ENCODE assay signal across 1 cellular context in the genomic region with DNA sequence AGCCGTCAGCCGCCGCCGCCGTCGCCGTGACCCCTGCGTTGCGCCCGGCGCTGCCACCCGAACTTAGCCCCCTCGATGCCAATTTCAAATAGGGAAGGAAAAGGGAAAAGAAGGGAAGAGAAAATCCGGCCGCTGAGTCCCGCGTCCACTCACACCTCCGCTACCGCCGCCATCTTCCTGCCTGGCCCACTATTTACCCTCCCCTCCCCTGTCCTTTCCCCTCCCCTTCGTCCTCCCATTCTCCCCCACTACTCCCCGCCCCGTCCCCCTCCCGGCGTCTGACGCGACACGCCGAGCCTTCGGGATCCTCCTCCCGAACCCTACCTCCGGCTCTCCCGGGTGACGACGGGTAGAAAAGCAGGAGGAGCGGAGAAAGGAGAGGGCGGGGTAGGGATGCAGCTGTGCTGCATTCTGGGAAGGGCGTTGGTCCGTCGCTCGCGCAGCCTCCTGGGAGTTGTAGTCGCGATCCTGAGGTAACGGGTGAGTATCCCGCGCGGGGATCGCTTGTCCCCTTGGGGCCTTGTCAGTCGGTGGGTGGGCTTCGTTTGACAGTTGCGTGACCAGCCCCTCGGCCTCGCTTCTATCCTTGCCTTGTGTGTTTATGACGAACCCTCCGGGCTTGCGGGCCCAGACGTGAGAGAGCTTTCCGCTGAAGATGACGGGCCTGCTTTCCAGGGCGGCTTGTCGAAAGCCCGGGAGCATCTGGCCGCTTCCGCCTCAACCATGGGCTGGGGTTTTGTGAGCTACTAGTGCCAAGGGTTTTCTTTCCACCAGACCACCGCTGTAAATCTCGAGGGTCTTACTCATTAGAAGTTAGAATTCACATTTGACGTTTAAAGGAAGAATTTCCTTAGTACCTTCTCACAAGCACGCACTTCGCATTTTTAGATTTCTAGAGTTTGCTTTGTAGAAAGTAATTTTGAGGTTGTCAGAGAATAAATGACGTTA.
A peak's percentile ranks its signal among the peaks of the same experiment; 100 is the strongest.
TF ChIP-seq lines count a peak whose summit lies in the region.

Gene CERT1 (minus strand): TSS at position 195 of the 948 bp plus-strand sequence. CDS start 422 bp downstream, outside the sequence.
Gene POLK (plus strand): TSS at position 457 of the 948 bp plus-strand sequence.

TF ChIP-seq in K562, 482 proteins besides CTCF, POLR2A, EP300 and RAD21 (continued from another document and continues in another):
- peak; percentile 63; the same call in 1 of the 2 replicates for TF ChIP-seq ZBTB9 (CRISPR knock-in tag; IDR thresholded peaks at IDR 0.05)
- TF ChIP-seq ZNF134 (CRISPR knock-in tag; conservative IDR thresholded peaks at IDR 0.05): 0 out of 2 replicates have a peak, but pooled peaks have one; percentile 7
- TF ChIP-seq, protein P1, sequence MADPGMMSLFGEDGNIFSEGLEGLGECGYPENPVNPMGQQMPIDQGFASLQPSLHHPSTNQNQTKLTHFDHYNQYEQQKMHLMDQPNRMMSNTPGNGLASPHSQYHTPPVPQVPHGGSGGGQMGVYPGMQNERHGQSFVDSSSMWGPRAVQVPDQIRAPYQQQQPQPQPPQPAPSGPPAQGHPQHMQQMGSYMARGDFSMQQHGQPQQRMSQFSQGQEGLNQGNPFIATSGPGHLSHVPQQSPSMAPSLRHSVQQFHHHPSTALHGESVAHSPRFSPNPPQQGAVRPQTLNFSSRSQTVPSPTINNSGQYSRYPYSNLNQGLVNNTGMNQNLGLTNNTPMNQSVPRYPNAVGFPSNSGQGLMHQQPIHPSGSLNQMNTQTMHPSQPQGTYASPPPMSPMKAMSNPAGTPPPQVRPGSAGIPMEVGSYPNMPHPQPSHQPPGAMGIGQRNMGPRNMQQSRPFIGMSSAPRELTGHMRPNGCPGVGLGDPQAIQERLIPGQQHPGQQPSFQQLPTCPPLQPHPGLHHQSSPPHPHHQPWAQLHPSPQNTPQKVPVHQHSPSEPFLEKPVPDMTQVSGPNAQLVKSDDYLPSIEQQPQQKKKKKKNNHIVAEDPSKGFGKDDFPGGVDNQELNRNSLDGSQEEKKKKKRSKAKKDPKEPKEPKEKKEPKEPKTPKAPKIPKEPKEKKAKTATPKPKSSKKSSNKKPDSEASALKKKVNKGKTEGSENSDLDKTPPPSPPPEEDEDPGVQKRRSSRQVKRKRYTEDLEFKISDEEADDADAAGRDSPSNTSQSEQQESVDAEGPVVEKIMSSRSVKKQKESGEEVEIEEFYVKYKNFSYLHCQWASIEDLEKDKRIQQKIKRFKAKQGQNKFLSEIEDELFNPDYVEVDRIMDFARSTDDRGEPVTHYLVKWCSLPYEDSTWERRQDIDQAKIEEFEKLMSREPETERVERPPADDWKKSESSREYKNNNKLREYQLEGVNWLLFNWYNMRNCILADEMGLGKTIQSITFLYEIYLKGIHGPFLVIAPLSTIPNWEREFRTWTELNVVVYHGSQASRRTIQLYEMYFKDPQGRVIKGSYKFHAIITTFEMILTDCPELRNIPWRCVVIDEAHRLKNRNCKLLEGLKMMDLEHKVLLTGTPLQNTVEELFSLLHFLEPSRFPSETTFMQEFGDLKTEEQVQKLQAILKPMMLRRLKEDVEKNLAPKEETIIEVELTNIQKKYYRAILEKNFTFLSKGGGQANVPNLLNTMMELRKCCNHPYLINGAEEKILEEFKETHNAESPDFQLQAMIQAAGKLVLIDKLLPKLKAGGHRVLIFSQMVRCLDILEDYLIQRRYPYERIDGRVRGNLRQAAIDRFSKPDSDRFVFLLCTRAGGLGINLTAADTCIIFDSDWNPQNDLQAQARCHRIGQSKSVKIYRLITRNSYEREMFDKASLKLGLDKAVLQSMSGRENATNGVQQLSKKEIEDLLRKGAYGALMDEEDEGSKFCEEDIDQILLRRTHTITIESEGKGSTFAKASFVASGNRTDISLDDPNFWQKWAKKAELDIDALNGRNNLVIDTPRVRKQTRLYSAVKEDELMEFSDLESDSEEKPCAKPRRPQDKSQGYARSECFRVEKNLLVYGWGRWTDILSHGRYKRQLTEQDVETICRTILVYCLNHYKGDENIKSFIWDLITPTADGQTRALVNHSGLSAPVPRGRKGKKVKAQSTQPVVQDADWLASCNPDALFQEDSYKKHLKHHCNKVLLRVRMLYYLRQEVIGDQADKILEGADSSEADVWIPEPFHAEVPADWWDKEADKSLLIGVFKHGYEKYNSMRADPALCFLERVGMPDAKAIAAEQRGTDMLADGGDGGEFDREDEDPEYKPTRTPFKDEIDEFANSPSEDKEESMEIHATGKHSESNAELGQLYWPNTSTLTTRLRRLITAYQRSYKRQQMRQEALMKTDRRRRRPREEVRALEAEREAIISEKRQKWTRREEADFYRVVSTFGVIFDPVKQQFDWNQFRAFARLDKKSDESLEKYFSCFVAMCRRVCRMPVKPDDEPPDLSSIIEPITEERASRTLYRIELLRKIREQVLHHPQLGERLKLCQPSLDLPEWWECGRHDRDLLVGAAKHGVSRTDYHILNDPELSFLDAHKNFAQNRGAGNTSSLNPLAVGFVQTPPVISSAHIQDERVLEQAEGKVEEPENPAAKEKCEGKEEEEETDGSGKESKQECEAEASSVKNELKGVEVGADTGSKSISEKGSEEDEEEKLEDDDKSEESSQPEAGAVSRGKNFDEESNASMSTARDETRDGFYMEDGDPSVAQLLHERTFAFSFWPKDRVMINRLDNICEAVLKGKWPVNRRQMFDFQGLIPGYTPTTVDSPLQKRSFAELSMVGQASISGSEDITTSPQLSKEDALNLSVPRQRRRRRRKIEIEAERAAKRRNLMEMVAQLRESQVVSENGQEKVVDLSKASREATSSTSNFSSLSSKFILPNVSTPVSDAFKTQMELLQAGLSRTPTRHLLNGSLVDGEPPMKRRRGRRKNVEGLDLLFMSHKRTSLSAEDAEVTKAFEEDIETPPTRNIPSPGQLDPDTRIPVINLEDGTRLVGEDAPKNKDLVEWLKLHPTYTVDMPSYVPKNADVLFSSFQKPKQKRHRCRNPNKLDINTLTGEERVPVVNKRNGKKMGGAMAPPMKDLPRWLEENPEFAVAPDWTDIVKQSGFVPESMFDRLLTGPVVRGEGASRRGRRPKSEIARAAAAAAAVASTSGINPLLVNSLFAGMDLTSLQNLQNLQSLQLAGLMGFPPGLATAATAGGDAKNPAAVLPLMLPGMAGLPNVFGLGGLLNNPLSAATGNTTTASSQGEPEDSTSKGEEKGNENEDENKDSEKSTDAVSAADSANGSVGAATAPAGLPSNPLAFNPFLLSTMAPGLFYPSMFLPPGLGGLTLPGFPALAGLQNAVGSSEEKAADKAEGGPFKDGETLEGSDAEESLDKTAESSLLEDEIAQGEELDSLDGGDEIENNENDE (IDR thresholded peaks at IDR 0.05; ENCODE audit: low read depth, low read length): no peak
- TF ChIP-seq, protein P2, sequence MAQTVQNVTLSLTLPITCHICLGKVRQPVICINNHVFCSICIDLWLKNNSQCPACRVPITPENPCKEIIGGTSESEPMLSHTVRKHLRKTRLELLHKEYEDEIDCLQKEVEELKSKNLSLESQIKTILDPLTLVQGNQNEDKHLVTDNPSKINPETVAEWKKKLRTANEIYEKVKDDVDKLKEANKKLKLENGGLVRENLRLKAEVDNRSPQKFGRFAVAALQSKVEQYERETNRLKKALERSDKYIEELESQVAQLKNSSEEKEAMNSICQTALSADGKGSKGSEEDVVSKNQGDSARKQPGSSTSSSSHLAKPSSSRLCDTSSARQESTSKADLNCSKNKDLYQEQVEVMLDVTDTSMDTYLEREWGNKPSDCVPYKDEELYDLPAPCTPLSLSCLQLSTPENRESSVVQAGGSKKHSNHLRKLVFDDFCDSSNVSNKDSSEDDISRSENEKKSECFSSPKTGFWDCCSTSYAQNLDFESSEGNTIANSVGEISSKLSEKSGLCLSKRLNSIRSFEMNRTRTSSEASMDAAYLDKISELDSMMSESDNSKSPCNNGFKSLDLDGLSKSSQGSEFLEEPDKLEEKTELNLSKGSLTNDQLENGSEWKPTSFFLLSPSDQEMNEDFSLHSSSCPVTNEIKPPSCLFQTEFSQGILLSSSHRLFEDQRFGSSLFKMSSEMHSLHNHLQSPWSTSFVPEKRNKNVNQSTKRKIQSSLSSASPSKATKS (CRISPR knock-in tag; IDR thresholded peaks at IDR 0.05): no peak
- TF ChIP-seq FOXA3 (CRISPR knock-in tag; conservative IDR thresholded peaks at IDR 0.05 in 1 of 2, IDR thresholded peaks at IDR 0.05 in 1 of 2): no peak; a peak in 2 of 4 replicates
- TF ChIP-seq PHF8 (IDR thresholded peaks at IDR 0.05; ENCODE audit: borderline replicate concordance, low read length): peak; percentile 92
- TF ChIP-seq NELFE (IDR thresholded peaks at IDR 0.05; ENCODE audit: insufficient read depth, insufficient read length): no peak
- TF ChIP-seq ZNF583 (CRISPR knock-in tag; IDR thresholded peaks at IDR 0.05): peak; percentile 85
- TF ChIP-seq, protein P3, sequence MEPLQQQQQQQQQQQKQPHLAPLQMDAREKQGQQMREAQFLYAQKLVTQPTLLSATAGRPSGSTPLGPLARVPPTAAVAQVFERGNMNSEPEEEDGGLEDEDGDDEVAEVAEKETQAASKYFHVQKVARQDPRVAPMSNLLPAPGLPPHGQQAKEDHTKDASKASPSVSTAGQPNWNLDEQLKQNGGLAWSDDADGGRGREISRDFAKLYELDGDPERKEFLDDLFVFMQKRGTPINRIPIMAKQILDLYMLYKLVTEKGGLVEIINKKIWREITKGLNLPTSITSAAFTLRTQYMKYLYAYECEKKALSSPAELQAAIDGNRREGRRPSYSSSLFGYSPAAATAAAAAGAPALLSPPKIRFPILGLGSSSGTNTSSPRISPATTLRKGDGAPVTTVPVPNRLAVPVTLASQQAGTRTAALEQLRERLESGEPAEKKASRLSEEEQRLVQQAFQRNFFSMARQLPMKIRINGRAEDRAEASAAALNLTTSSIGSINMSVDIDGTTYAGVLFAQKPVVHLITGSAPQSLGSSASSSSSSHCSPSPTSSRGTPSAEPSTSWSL (CRISPR knock-in tag; IDR thresholded peaks at IDR 0.05; ENCODE audit: borderline replicate concordance): 0 out of 2 replicates have a peak, but pooled peaks have one; percentile 40
- no peak for TF ChIP-seq CREBBP (IDR thresholded peaks at IDR 0.05; ENCODE audit: low read depth, low read length)
- TF ChIP-seq ZNF140 (CRISPR knock-in tag; IDR thresholded peaks at IDR 0.05): no peak
- TF ChIP-seq HMG20A (CRISPR knock-in tag; conservative IDR thresholded peaks at IDR 0.05): no peak
- TF ChIP-seq ATF7 (IDR thresholded peaks at IDR 0.05): peak; percentile 74
- TF ChIP-seq XRCC5 (IDR thresholded peaks at IDR 0.05; ENCODE audit: low read depth, low read length): no peak
- no peak for TF ChIP-seq WHSC1 (IDR thresholded peaks at IDR 0.05; ENCODE audit: low read length)
- TF ChIP-seq, protein P4, sequence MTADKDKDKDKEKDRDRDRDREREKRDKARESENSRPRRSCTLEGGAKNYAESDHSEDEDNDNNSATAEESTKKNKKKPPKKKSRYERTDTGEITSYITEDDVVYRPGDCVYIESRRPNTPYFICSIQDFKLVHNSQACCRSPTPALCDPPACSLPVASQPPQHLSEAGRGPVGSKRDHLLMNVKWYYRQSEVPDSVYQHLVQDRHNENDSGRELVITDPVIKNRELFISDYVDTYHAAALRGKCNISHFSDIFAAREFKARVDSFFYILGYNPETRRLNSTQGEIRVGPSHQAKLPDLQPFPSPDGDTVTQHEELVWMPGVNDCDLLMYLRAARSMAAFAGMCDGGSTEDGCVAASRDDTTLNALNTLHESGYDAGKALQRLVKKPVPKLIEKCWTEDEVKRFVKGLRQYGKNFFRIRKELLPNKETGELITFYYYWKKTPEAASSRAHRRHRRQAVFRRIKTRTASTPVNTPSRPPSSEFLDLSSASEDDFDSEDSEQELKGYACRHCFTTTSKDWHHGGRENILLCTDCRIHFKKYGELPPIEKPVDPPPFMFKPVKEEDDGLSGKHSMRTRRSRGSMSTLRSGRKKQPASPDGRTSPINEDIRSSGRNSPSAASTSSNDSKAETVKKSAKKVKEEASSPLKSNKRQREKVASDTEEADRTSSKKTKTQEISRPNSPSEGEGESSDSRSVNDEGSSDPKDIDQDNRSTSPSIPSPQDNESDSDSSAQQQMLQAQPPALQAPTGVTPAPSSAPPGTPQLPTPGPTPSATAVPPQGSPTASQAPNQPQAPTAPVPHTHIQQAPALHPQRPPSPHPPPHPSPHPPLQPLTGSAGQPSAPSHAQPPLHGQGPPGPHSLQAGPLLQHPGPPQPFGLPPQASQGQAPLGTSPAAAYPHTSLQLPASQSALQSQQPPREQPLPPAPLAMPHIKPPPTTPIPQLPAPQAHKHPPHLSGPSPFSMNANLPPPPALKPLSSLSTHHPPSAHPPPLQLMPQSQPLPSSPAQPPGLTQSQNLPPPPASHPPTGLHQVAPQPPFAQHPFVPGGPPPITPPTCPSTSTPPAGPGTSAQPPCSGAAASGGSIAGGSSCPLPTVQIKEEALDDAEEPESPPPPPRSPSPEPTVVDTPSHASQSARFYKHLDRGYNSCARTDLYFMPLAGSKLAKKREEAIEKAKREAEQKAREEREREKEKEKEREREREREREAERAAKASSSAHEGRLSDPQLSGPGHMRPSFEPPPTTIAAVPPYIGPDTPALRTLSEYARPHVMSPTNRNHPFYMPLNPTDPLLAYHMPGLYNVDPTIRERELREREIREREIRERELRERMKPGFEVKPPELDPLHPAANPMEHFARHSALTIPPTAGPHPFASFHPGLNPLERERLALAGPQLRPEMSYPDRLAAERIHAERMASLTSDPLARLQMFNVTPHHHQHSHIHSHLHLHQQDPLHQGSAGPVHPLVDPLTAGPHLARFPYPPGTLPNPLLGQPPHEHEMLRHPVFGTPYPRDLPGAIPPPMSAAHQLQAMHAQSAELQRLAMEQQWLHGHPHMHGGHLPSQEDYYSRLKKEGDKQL (CRISPR knock-in tag; IDR thresholded peaks at IDR 0.05; ENCODE audit: borderline replicate concordance): no peak
- TF ChIP-seq, protein P5, sequence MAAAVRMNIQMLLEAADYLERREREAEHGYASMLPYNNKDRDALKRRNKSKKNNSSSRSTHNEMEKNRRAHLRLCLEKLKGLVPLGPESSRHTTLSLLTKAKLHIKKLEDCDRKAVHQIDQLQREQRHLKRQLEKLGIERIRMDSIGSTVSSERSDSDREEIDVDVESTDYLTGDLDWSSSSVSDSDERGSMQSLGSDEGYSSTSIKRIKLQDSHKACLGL (CRISPR knock-in tag; IDR thresholded peaks at IDR 0.05; ENCODE audit: borderline replicate concordance, poor library complexity, severe bottlenecking): no peak
